Comparison of ENCODE assay signal across 23 cellular contexts in genomic region chr1:40023379-40023944, GRCh38. TPM values are rescaled to one million over a fixed set of nuclear protein-coding genes. Genes with fewer than 3 reads are reported as not detected.
DNase-seq lines count a peak whose midpoint lies in the region; ATAC-seq, FAIRE-seq and TF ChIP-seq lines count a peak whose summit lies in the region.
"Had no signal": no experiment of that assay in that cellular context is flagged by ENCODE, and none has a peak within 500 bp of the region (broad histone marks: within the 10 kb centered on the region; RNA-seq: fewer than 3 reads in every experiment).

No MANE protein-coding gene starts in this region.

- no peaks in the 10 kb centered on the region for H3K27me3 ChIP-seq in keratinocyte (ENCODE audit: control insufficient read depth, extremely low read depth, insufficient read depth, low read length)

- H4K20me1 ChIP-seq in keratinocyte (ENCODE audit: control insufficient read depth, extremely low read depth, insufficient read depth, low read length), result no peaks in the 10 kb centered on the region

- FAIRE-seq in keratinocyte (lab: Jason Lieb, UNC), result peak; percentile 9
- FAIRE-seq: A204.1, GM12891, GM18507, H1 had no signal

- no peak overlapping the region for H3K4me2 ChIP-seq in keratinocyte (ENCODE audit: control insufficient read depth, extremely low read depth, insufficient read depth, low read depth, low read length)

- no peak overlapping the region for H2AFZ ChIP-seq in keratinocyte (ENCODE audit: control insufficient read depth, low read length)
- H2AFZ ChIP-seq: GM23248 had no signal

- no peaks in the 10 kb centered on the region for H3K27me3 Mint-ChIP-seq in IgD-negative memory B cell
- H3K27me3 Mint-ChIP-seq in stimulated activated naive B cell treated with anti-CD40 and anti-IgM and Interleukin-4, amounts not matched to agents 10 μg/mL and 1 μg/mL and 100 μg/mL, for 72 hours, result no peaks in the 10 kb centered on the region

- no peaks in the 10 kb centered on the region for H3K9me3 ChIP-seq in keratinocyte (ENCODE audit: control insufficient read depth, low read depth, low read length)
- H3K9me3 ChIP-seq: Caco-2 had no signal

- no peaks in the 10 kb centered on the region for H3K79me2 ChIP-seq in keratinocyte (ENCODE audit: control insufficient read depth, insufficient read depth, low read length)

- H3K36me3 ChIP-seq in keratinocyte (ENCODE audit: control insufficient read depth in 2 of 2, extremely low read depth in 1 of 2, insufficient read depth in 2 of 2, low read length in 2 of 2), result no peaks in the 10 kb centered on the region

- ATAC-seq in stimulated activated naive B cell treated with anti-CD40 and anti-IgM and Interleukin-4, amounts not matched to agents 10 μg/mL and 1 μg/mL and 100 μg/mL, for 72 hours (replicated peaks), result peak; percentile 52 to 64
- ATAC-seq in GM19463 (IDR thresholded peaks at IDR 0.05; ENCODE audit: unreplicated experiment), result no peak
- ATAC-seq: CD8-positive, alpha-beta T cell had no signal

- peaks cover 3% of the 10 kb centered on the region for H3K4me1 ChIP-seq in keratinocyte (ENCODE audit: control insufficient read depth, extremely low read depth, insufficient read depth, low read length)
- H3K4me1 ChIP-seq: Caco-2 had no signal

- H3K9me1 ChIP-seq in keratinocyte (ENCODE audit: control insufficient read depth, extremely low read depth, insufficient read depth, low read length), result no peaks in the 10 kb centered on the region

- peaks cover 5 to 26% (median 6%) of the 10 kb centered on the region in 3 donors for H3K4me1 Mint-ChIP-seq in IgD-negative memory B cell
- peaks cover 6 to 18% of the 10 kb centered on the region in 2 donors for H3K4me1 Mint-ChIP-seq in stimulated activated naive B cell treated with anti-CD40 and anti-IgM and Interleukin-4, amounts not matched to agents 10 μg/mL and 1 μg/mL and 100 μg/mL, for 72 hours

- H3K36me3 Mint-ChIP-seq in IgD-negative memory B cell, result no peaks in the 10 kb centered on the region
- H3K36me3 Mint-ChIP-seq in stimulated activated naive B cell treated with anti-CD40 and anti-IgM and Interleukin-4, amounts not matched to agents 10 μg/mL and 1 μg/mL and 100 μg/mL, for 72 hours, result peaks cover 0 to 2% of the 10 kb centered on the region in 2 donors
- H3K36me3 Mint-ChIP-seq: CD4-positive, CD25-positive, alpha-beta regulatory T cell; CD8-positive, alpha-beta T cell had no signal

- H3K4me3 ChIP-seq in keratinocyte (ENCODE audit: control insufficient read depth in 2 of 3, extremely low read depth in 1 of 3, insufficient read depth in 2 of 3, low read depth in 1 of 3, low read length in 3 of 3), result no peak overlapping the region
- H3K4me3 ChIP-seq: GM23248 had no signal

- DNase-seq in keratinocyte (ENCODE audit: low read depth, low spot score), result no peak
- DNase-seq in stimulated activated naive B cell treated with anti-CD40 and anti-IgM and Interleukin-4, amounts not matched to agents 10 μg/mL and 1 μg/mL and 100 μg/mL, for 72 hours, result no peak
- no peak for DNase-seq in A172 (ENCODE audit: low spot score)
- no peak for DNase-seq in germinal center (ENCODE audit: low spot score)
- DNase-seq: AML-193; C1 segment of cervical spinal cord; Caco-2; CD4-positive, CD25-positive, alpha-beta regulatory T cell; CD8-positive, alpha-beta T cell; DMS153; DND-41; EL; GF-D8; GM23248; H7; HCEC 1CT had no signal

- no peak overlapping the region for H3K9ac ChIP-seq in keratinocyte (ENCODE audit: control insufficient read depth, extremely low read depth, insufficient read depth, low read length)
- H3K9ac ChIP-seq: GM23248 had no signal

- H3K27ac ChIP-seq in C4-2B (peak overlapping the region; percentile 62; the same call in 1 of the 2 replicates), keratinocyte (ENCODE audit: control insufficient read depth, insufficient read depth, low read length) (no peak overlapping the region)
- H3K27ac ChIP-seq: GM23248 had no signal

- no peaks in the 10 kb centered on the region for H3K9me3 Mint-ChIP-seq in IgD-negative memory B cell
- H3K9me3 Mint-ChIP-seq in stimulated activated naive B cell treated with anti-CD40 and anti-IgM and Interleukin-4, amounts not matched to agents 10 μg/mL and 1 μg/mL and 100 μg/mL, for 72 hours, result peaks cover 3 to 9% of the 10 kb centered on the region in 2 donors

- peak overlapping the region in 3 of 4 donors; percentile 10 to 38 (median 26) for H3K4me3 Mint-ChIP-seq in IgD-negative memory B cell
- no peak overlapping the region for H3K4me3 Mint-ChIP-seq in stimulated activated naive B cell treated with anti-CD40 and anti-IgM and Interleukin-4, amounts not matched to agents 10 μg/mL and 1 μg/mL and 100 μg/mL, for 72 hours
- H3K4me3 Mint-ChIP-seq: CD4-positive, CD25-positive, alpha-beta regulatory T cell; CD8-positive, alpha-beta T cell had no signal

- TF ChIP-seq CTCF in C4-2B (conservative IDR thresholded peaks at IDR 0.05) (no peak), keratinocyte (optimal IDR thresholded peaks at IDR 0.05 in 1 of 3, IDR thresholded peaks at IDR 0.05 in 1 of 3, conservative IDR thresholded peaks at IDR 0.05 in 1 of 3; ENCODE audit: extremely low read depth in 1 of 3, insufficient read depth in 2 of 3, low read length in 3 of 3) (no peak)

- H3K27ac Mint-ChIP-seq in IgD-negative memory B cell, result no peak overlapping the region
- H3K27ac Mint-ChIP-seq in stimulated activated naive B cell treated with anti-CD40 and anti-IgM and Interleukin-4, amounts not matched to agents 10 μg/mL and 1 μg/mL and 100 μg/mL, for 72 hours, result no peak overlapping the region
- H3K27ac Mint-ChIP-seq: CD4-positive, CD25-positive, alpha-beta regulatory T cell; CD8-positive, alpha-beta T cell had no signal

- dilution Hi-C loops in keratinocyte (cut with MboI; ENCODE audit: extremely low pct_ligation_motif_present, low sequenced_read_pairs), result no loop called here

RNA-seq across cellular contexts. Expression of gene CAP1, which starts 17.1 kb away (rescaled TPM):
- polyA plus RNA-seq in IgD-negative memory B cell, result 424 TPM
- polyA plus RNA-seq in keratinocyte, result 891 to 1,048 TPM (median 959 TPM) in 3 replicates
- 326 TPM for polyA plus RNA-seq in keratinocyte (2011; ENCODE audit: low read depth)
- 709 and 1,075 TPM in 2 replicates for polyA plus RNA-seq in keratinocyte (2011; cell fraction: cytosol; rRNA removed)
- 719 and 800 TPM in 2 replicates for polyA plus RNA-seq in keratinocyte (2011; cell fraction: nucleus; rRNA removed)
- 341 and 764 TPM in 2 replicates for polyA plus RNA-seq in keratinocyte (2012; ENCODE audit: low replicate concordance)
- polyA minus RNA-seq in keratinocyte, result 321 to 717 TPM (median 599 TPM) in 3 replicates
- 500 TPM for polyA minus RNA-seq in keratinocyte (2011; cell fraction: cytosol; rRNA and poly(A)+ RNA removed)
- 428 and 621 TPM in 2 replicates for polyA minus RNA-seq in keratinocyte (2011; cell fraction: nucleus; rRNA and poly(A)+ RNA removed)
- total RNA-seq in A172 (2014; rRNA removed; shearing (Covaris generic)), result 386 and 407 TPM in 2 replicates

Comparison
In these comparisons a context has a peak if more than half of its experiments do, and no peak if none do; other contexts are left out.
1. H3K4me3 Mint-ChIP-seq: peak in IgD-negative memory B cell (3 of 4); none in stimulated activated naive B cell treated with anti-CD40 and anti-IgM and Interleukin-4, amounts not matched to agents 10 μg/mL and 1 μg/mL and 100 μg/mL, for 72 hours (0 of 2).